8 cellular contexts compared by ENCODE assay signal in genomic region chr22:22692707-22693530, GRCh38. TPM values are rescaled to one million over a fixed set of nuclear protein-coding genes. Genes with fewer than 3 reads are reported as not detected.
DNase-seq lines count a peak whose midpoint lies in the region; ATAC-seq, FAIRE-seq and TF ChIP-seq lines count a peak whose summit lies in the region.

No MANE protein-coding gene starts in this region.

- TF ChIP-seq CTCF in OCI-LY3 (IDR thresholded peaks at IDR 0.05; ENCODE audit: low read depth, low read length) = peak; percentile 78

- H3K4me3 ChIP-seq in OCI-LY3 (ENCODE audit: low read length) = no peak overlapping the region
- H3K4me3 ChIP-seq in right cardiac atrium (ENCODE audit: low read length) = no peak overlapping the region

- H3K4me2 ChIP-seq in OCI-LY3 (ENCODE audit: low read length) = 0 out of 2 replicates have a peak overlapping the region, but pooled peaks have one; percentile 14

- 41% methylated on average over 8 of the region's 8 CpGs for WGBS in right cardiac atrium

- DNase-seq in 8988T = peak; percentile 31
- DNase-seq in GM18507 (ENCODE audit: extremely low spot score, insufficient read length, low read depth) = peak; percentile 29
- peak; percentile 55 to 62 for DNase-seq in activated T-helper 1 cell treated with anti-CD3 and anti-CD28 coated beads, Interleukin-2, amount 50 U/mL, for 16 hours (ENCODE audit: low read depth in 1 of 2, low spot score in 1 of 2)
- peak in 1 of 3 donors; percentile 68 for DNase-seq in right cardiac atrium
- DNase-seq in stimulated activated CD4-positive, alpha-beta T cell treated with anti-CD3 and anti-CD28 coated beads, Interleukin-2, amount 100 ng/mL, for 4 hours (ENCODE audit: low read depth) = peak; percentile 26

- no peak overlapping the region for H3K27ac ChIP-seq in OCI-LY3 (ENCODE audit: low read length)
- no peak overlapping the region for H3K27ac ChIP-seq in right cardiac atrium (ENCODE audit: low read length)

- H3K27me3 ChIP-seq in OCI-LY3 (ENCODE audit: low read depth, low read length) (no peaks in the 10 kb centered on the region), right cardiac atrium (ENCODE audit: control insufficient read depth, insufficient read depth) (no peaks in the 10 kb centered on the region)

- H3K4me1 ChIP-seq in OCI-LY3 (ENCODE audit: low read length) (peaks cover 41% of the 10 kb centered on the region), right cardiac atrium (ENCODE audit: control insufficient read depth, insufficient read depth, low read length) (no peaks in the 10 kb centered on the region)

- H2AFZ ChIP-seq in OCI-LY3 (ENCODE audit: low read depth, low read length) = no peak overlapping the region

- H3K36me3 ChIP-seq in OCI-LY3 (replicated peaks; ENCODE audit: low read depth, low read length) = peaks cover 3% of the 10 kb centered on the region

- H4K20me1 ChIP-seq in OCI-LY3 (ENCODE audit: insufficient read depth, low read length) = no peaks in the 10 kb centered on the region

- H3K9me3 ChIP-seq in OCI-LY3 (ENCODE audit: insufficient read depth, low read length) (peaks cover 3% of the 10 kb centered on the region; the same call in 1 of the 2 replicates), right cardiac atrium (ENCODE audit: control insufficient read depth, low read length) (no peaks in the 10 kb centered on the region)

- no peak for FAIRE-seq in GM18507 (lab: Jason Lieb, UNC)

- ATAC-seq in right cardiac atrium (peak; percentile 27 to 32), GM18873 (IDR thresholded peaks at IDR 0.05; ENCODE audit: low FRiP score, unreplicated experiment) (no peak), HG03025 (IDR thresholded peaks at IDR 0.05; ENCODE audit: low FRiP score, unreplicated experiment) (no peak)

- H3K79me2 ChIP-seq in OCI-LY3 (ENCODE audit: low read length) = no peaks in the 10 kb centered on the region

- H3K9ac ChIP-seq in OCI-LY3 (ENCODE audit: low read length) = no peak overlapping the region

- intact Hi-C loops in right cardiac atrium (cut with DNase I) = no loop called here

RNA-seq across cellular contexts. Expression of gene GGTLC2, which starts 48.5 kb away (rescaled TPM):
- total RNA-seq in right cardiac atrium = not detected
- not detected for polyA plus RNA-seq in right cardiac atrium

Comparison
In these comparisons a context has a peak if more than half of its experiments do, and no peak if none do; other contexts are left out.
1. ATAC-seq: peak in right cardiac atrium (2 of 2); none in GM18873 (single experiment) and HG03025 (single experiment).